ENCODE assay signal across 18 cellular contexts in the genomic region with DNA sequence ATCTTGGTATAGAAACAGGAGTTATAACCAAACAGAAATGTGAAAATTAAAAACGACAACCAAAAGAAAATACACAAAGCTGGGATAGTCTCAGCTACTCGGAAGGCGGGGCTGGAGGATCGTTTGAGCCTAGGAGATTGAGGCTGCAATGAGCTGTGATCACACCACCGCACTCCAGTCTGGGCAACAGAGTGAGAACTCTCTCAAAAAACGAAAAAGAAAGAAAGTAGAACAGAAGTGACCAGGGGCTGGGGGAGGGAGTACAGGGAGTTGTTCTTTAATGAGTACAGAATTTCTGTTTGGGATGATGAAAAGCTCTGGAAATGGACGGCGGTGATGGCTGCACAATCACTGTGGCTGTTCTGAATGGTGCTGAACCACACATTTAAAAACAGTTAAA. TPM values are rescaled to one million over a fixed set of nuclear protein-coding genes. Genes with fewer than 3 reads are reported as not detected.
A peak's percentile ranks its signal among the peaks of the same experiment; 100 is the strongest.
DNase-seq lines count a peak whose midpoint lies in the region; ATAC-seq, FAIRE-seq and TF ChIP-seq lines count a peak whose summit lies in the region.
"Had no signal": no experiment of that assay in that cellular context is flagged by ENCODE, and none has a peak within 500 bp of the region (broad histone marks: within the 10 kb centered on the region; RNA-seq: fewer than 3 reads in every experiment).

No MANE protein-coding gene starts in this region.

- H3F3A ChIP-seq in smooth muscle cell (ENCODE audit: low read depth) = no peaks in the 10 kb centered on the region

- H3K27ac ChIP-seq in right cardiac atrium (ENCODE audit: low read length) (no peak overlapping the region), RWPE2 (ENCODE audit: poor library complexity, severe bottlenecking) (no peak overlapping the region), kidney (ENCODE audit: low read depth in 2 of 2, low read length in 2 of 2) (no peak overlapping the region), spleen (no peak overlapping the region), smooth muscle cell (ENCODE audit: low read depth) (no peak overlapping the region)

- no peak for FAIRE-seq in kidney (lab: Jason Lieb, UNC)
- FAIRE-seq: G401.6, GM12891 had no signal

- H3K4me3 ChIP-seq in right cardiac atrium (ENCODE audit: low read length) (no peak overlapping the region), RWPE2 (ENCODE audit: severe bottlenecking) (no peak overlapping the region), kidney (ENCODE audit: low read length in 2 of 2) (no peak overlapping the region), spleen (no peak overlapping the region), smooth muscle cell (no peak overlapping the region)
- H3K4me3 ChIP-seq: HAP-1 had no signal

- DNase-seq in Right ventricle myocardium superior (peak; percentile 10), right cardiac atrium (no peak), RWPE2 (ENCODE audit: low spot score) (peak; percentile 54), kidney (peak; percentile 20), spleen (peak; percentile 21), NCI-H69 (lab: John Stamatoyannopoulos, UW) (no peak), smooth muscle cell (lab: John Stamatoyannopoulos, UW; ENCODE audit: unreplicated experiment) (no peak)
- DNase-seq: DMS79 treated with DMSO at 0.1 percent for 48 hours; NCI-H1048; NCI-H146; NCI-H2081 treated with DMSO at 0.1 percent for 48 hours; NCI-H2227 treated with DMSO at 0.1 percent for 48 hours; NCI-H526; NK-92 treated with Interleukin-12 subunit alpha and Interleukin-12 subunit beta, amount 100 ng/mL, for 24 hours had no signal

- H3K9ac ChIP-seq in kidney (ENCODE audit: low read length in 2 of 2) (no peak overlapping the region), smooth muscle cell (ENCODE audit: low read depth) (no peak overlapping the region)

- TF ChIP-seq POLR2A in spleen (IDR thresholded peaks at IDR 0.05) = no peak

- 87% methylated on average over 8 of the region's 8 CpGs for WGBS in right cardiac atrium
- 84 to 93% (median 90%) methylated on average over 8 of the region's 8 CpGs for WGBS in spleen, 5 donors
- 94% methylated on average over 8 of the region's 8 CpGs for WGBS in smooth muscle cell (ENCODE audit: low lambda C conversion rate)

- no peaks in the 10 kb centered on the region for H3K4me1 ChIP-seq in right cardiac atrium (ENCODE audit: control insufficient read depth, insufficient read depth, low read length)
- no peaks in the 10 kb centered on the region for H3K4me1 ChIP-seq in RWPE2 (ENCODE audit: insufficient read depth, poor library complexity, severe bottlenecking)
- peaks cover 0 to 6% of the 10 kb centered on the region in 2 donors for H3K4me1 ChIP-seq in kidney (ENCODE audit: control insufficient read depth in 1 of 2, insufficient read depth in 1 of 2, low read depth in 1 of 2, low read length in 2 of 2)
- peaks cover 6 to 70% (median 13%) of the 10 kb centered on the region in 6 donors for H3K4me1 ChIP-seq in spleen
- peaks cover 6% of the 10 kb centered on the region for H3K4me1 ChIP-seq in smooth muscle cell (ENCODE audit: low read depth)

- H3K9me3 ChIP-seq in right cardiac atrium (ENCODE audit: control insufficient read depth, low read length) (no peaks in the 10 kb centered on the region), RWPE2 (ENCODE audit: severe bottlenecking) (no peaks in the 10 kb centered on the region), kidney (ENCODE audit: control insufficient read depth in 1 of 2, low read length in 2 of 2) (no peaks in the 10 kb centered on the region), spleen (no peaks in the 10 kb centered on the region), smooth muscle cell (replicated peaks; ENCODE audit: low read depth) (no peaks in the 10 kb centered on the region)
- H3K9me3 ChIP-seq: HAP-1 had no signal

- intact Hi-C loops in Right ventricle myocardium superior (cut with DNase I) = no loop called here
- intact Hi-C loops in right cardiac atrium (cut with DNase I) = no loop called here
- intact Hi-C loops in kidney (cut with DNase I) = loop anchor here (5.0 kb wide), 1 partner anchor 436 kb away; no protein-coding TSS in a partner anchor
- intact Hi-C loops in spleen (cut with DNase I; ENCODE audit: low total_unique reads) = no loop called here

- H3K79me2 ChIP-seq in smooth muscle cell (ENCODE audit: low read depth) = peaks cover 54% of the 10 kb centered on the region

- ATAC-seq in Right ventricle myocardium superior (ENCODE audit: poor library complexity) (no peak), right cardiac atrium (no peak), RWPE2 (ENCODE audit: low read depth) (no peak), HG02588 (IDR thresholded peaks at IDR 0.05; ENCODE audit: unreplicated experiment) (no peak)

- peaks cover 52% of the 10 kb centered on the region for H4K20me1 ChIP-seq in smooth muscle cell (ENCODE audit: low read depth)

- H3K36me3 ChIP-seq in RWPE2 (ENCODE audit: low read depth) = peaks cover 38% of the 10 kb centered on the region
- peaks cover 8 to 11% of the 10 kb centered on the region in 2 donors for H3K36me3 ChIP-seq in kidney (ENCODE audit: control insufficient read depth in 1 of 2, insufficient read depth in 2 of 2, low read length in 2 of 2)
- H3K36me3 ChIP-seq in spleen = peaks cover 0 to 45% (median 35%) of the 10 kb centered on the region in 6 donors
- no peaks in the 10 kb centered on the region for H3K36me3 ChIP-seq in smooth muscle cell (ENCODE audit: low read depth)

- H3K27me3 ChIP-seq in right cardiac atrium (ENCODE audit: control insufficient read depth, insufficient read depth) (no peaks in the 10 kb centered on the region), RWPE2 (ENCODE audit: insufficient read depth, poor library complexity, severe bottlenecking) (no peaks in the 10 kb centered on the region), spleen (replicated peaks in 1 of 7) (no peaks in the 10 kb centered on the region), smooth muscle cell (ENCODE audit: low read depth) (no peaks in the 10 kb centered on the region)

- TF ChIP-seq CTCF in RWPE2 (IDR thresholded peaks at IDR 0.05; ENCODE audit: poor library complexity, severe bottlenecking) (no peak), kidney (IDR thresholded peaks at IDR 0.05; ENCODE audit: borderline replicate concordance, extremely low read depth, insufficient read depth) (no peak), spleen (IDR thresholded peaks at IDR 0.05 in 8 of 11, conservative IDR thresholded peaks at IDR 0.05 in 3 of 11) (no peak), smooth muscle cell (IDR thresholded peaks at IDR 0.05; ENCODE audit: borderline replicate concordance, insufficient read depth, poor library complexity, severe bottlenecking) (no peak)

- H3K4me2 ChIP-seq in smooth muscle cell = no peak overlapping the region

- no peak overlapping the region for H2AFZ ChIP-seq in smooth muscle cell (ENCODE audit: low read depth)

RNA-seq across cellular contexts. Expression of a gene that starts 5.9 kb away (rescaled TPM):
- total RNA-seq in Right ventricle myocardium superior = 5.5 TPM
- 1 to 10 TPM; 7.0 to 7.7 (median 7.3) TPM for total RNA-seq in right cardiac atrium
- polyA plus RNA-seq in right cardiac atrium = 6.5 TPM
- 13.4 TPM for total RNA-seq in kidney
- polyA plus RNA-seq in kidney (ENCODE audit: insufficient read depth, low read depth, low replicate concordance) = 6.1 TPM
- 10 to 100 TPM; 11.1 to 15.0 (median 13.9) TPM for total RNA-seq in spleen
- 10 to 100 TPM in 2 of 3 donors, 1 to 10 TPM in 1; 8.6 to 12.9 (median 10.4) TPM for polyA plus RNA-seq in spleen
- 8.9 and 9.7 TPM in 2 replicates for total RNA-seq in smooth muscle cell
- 11.3 and 14.4 TPM in 2 replicates for polyA plus RNA-seq in smooth muscle cell

RNA-seq across cellular contexts. Expression of a gene that starts 32.2 kb away (rescaled TPM):
- total RNA-seq in Right ventricle myocardium superior (4.3 TPM), right cardiac atrium (1 to 10 TPM; 4.0 to 9.3 (median 5.8) TPM), kidney (84.9 TPM), spleen (10 to 100 TPM; 16.1 to 57.0 (median 44.0) TPM), smooth muscle cell (4.8 and 6.9 TPM in 2 replicates)
- polyA plus RNA-seq in right cardiac atrium (7.1 TPM), kidney (ENCODE audit: insufficient read depth, low read depth, low replicate concordance) (20.6 TPM), spleen (10 to 100 TPM; 21.2 to 38.9 (median 24.6) TPM), smooth muscle cell (10.8 and 12.1 TPM in 2 replicates)

RNA-seq across cellular contexts. Expression of a gene that starts 37.1 kb away (rescaled TPM):
- total RNA-seq in Right ventricle myocardium superior = 7.3 TPM
- 10 to 100 TPM; 12.3 to 14.8 (median 13.3) TPM for total RNA-seq in right cardiac atrium
- 7.7 TPM for polyA plus RNA-seq in right cardiac atrium
- 37.7 TPM for total RNA-seq in kidney
- 5.3 TPM for polyA plus RNA-seq in kidney (ENCODE audit: insufficient read depth, low read depth, low replicate concordance)
- total RNA-seq in spleen = 10 to 100 TPM; 36.4 to 49.8 (median 43.2) TPM
- polyA plus RNA-seq in spleen = 10 to 100 TPM in 2 of 3 donors, 1 to 10 TPM in 1; 7.3 to 23.1 (median 19.1) TPM
- 14.2 and 33.0 TPM in 2 replicates for total RNA-seq in smooth muscle cell
- 10.4 and 12.2 TPM in 2 replicates for polyA plus RNA-seq in smooth muscle cell

RNA-seq across cellular contexts. Expression of a gene that starts 47.0 kb away (rescaled TPM):
- total RNA-seq in Right ventricle myocardium superior (9.7 TPM), right cardiac atrium (10 to 100 TPM; 15.6 to 29.5 (median 16.2) TPM), kidney (40.7 TPM), spleen (100 to 1,000 TPM in 1 of 7 donors, 10 to 100 TPM in 6; 56.5 to 120 (median 66.0) TPM), smooth muscle cell (9.8 and 13.8 TPM in 2 replicates)
- polyA plus RNA-seq in right cardiac atrium (8.7 TPM), kidney (ENCODE audit: insufficient read depth, low read depth, low replicate concordance) (3.2 TPM), spleen (10 to 100 TPM in 1 of 3 donors, 1 to 10 TPM in 2; 4.3 to 21.2 (median 5.7) TPM), smooth muscle cell (3.0 and 4.3 TPM in 2 replicates)

Comparison
In these comparisons a context has a peak if more than half of its experiments do, and no peak if none do; other contexts are left out.
1. DNase-seq: peak in Right ventricle myocardium superior (single experiment), RWPE2 (single experiment), kidney (single experiment) and spleen (single experiment); none in right cardiac atrium (0 of 3), NCI-H69 (single experiment) and smooth muscle cell (single experiment).